Comparison of ENCODE assay signal across 8 cellular contexts in the genomic region with DNA sequence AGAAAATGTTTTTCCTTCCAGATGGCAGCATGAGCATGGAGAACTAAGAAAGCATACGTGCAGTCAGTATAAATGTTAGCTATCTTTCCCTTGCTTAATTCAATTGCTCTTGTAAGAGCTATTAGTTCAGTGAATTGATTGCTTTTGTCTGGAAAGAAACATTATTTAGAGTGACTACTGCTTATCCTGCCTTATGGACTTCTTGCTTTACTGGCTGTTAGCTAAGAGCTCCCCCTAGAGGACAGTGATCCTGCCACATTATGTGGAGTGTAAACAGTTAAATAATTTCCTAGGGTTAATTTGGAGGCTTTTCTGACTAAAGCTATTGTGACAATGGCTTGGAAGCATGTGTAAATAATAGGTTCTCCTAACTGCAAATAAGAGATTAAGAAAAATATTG.
DNase-seq lines count a peak whose midpoint lies in the region; ATAC-seq, FAIRE-seq and TF ChIP-seq lines count a peak whose summit lies in the region.

No MANE protein-coding gene starts in this region.

- FAIRE-seq in urothelium cell line (lab: Jason Lieb, UNC) = no peak

- in situ Hi-C loops in astrocyte of the spinal cord (cut with HindIII; ENCODE audit: low sequenced_read_pairs) = no loop called here

- TF ChIP-seq EP300 in stomach (IDR thresholded peaks at IDR 0.05) = no peak

- TF ChIP-seq POLR2A in stomach (IDR thresholded peaks at IDR 0.05) = no peak

- H3K4me1 ChIP-seq in psoas muscle = no peaks in the 10 kb centered on the region
- H3K4me1 ChIP-seq in stomach = no peaks in the 10 kb centered on the region

- H3K27ac ChIP-seq in psoas muscle = no peak overlapping the region
- no peak overlapping the region for H3K27ac ChIP-seq in stomach

- no peak for ATAC-seq in psoas muscle
- no peak for ATAC-seq in GM18870 (IDR thresholded peaks at IDR 0.05; ENCODE audit: unreplicated experiment)

- H3K27me3 ChIP-seq in psoas muscle (ENCODE audit: insufficient read depth in 3 of 3, low read length in 2 of 3) (peaks cover 0 to 6% (median 0%) of the 10 kb centered on the region in 3 donors), stomach (peaks cover 0 to 8% (median 0%) of the 10 kb centered on the region in 3 donors)

- intact Hi-C loops in psoas muscle (cut with DNase I) (no loop called here), stomach (cut with DNase I; ENCODE audit: low total_unique reads) (no loop called here)

- WGBS in psoas muscle, 3 donors = 61 to 87% (median 78%) methylated on average over 1 of the region's 1 CpG
- 58 to 81% (median 63%) methylated on average over 1 of the region's 1 CpG for WGBS in stomach, 5 donors

- H3K4me3 ChIP-seq in astrocyte of the spinal cord (ENCODE audit: low read depth, low read length) (no peak overlapping the region), psoas muscle (no peak overlapping the region), stomach (no peak overlapping the region)

- H3K36me3 ChIP-seq in psoas muscle (ENCODE audit: insufficient read depth in 1 of 2, low read depth in 1 of 2) = no peaks in the 10 kb centered on the region
- H3K36me3 ChIP-seq in stomach = no peaks in the 10 kb centered on the region

- H3K9me3 ChIP-seq in psoas muscle (no peaks in the 10 kb centered on the region), stomach (no peaks in the 10 kb centered on the region)

- TF ChIP-seq CTCF in astrocyte of the spinal cord (IDR thresholded peaks at IDR 0.05; ENCODE audit: low read depth, low read length) (peak; percentile 62), psoas muscle (IDR thresholded peaks at IDR 0.05) (peak; percentile 28), stomach (IDR thresholded peaks at IDR 0.05) (peak in 1 of 7 experiments; percentile 7)

- DNase-seq in activated CD4-positive, alpha-beta T cell treated with anti-CD3 and anti-CD28 coated beads for 48 hours = peak; percentile 3
- no peak for DNase-seq in activated CD4-positive, alpha-beta T cell treated with anti-CD3 and anti-CD28 coated beads for 1 hour
- peak; percentile 14 for DNase-seq in NCI-H146 (lab: John Stamatoyannopoulos, UW)
- peak; percentile 58 for DNase-seq in astrocyte of the spinal cord (ENCODE audit: low read depth, low spot score)
- DNase-seq in psoas muscle = no peak
- no peak for DNase-seq in stomach
- DNase-seq in urothelium cell line (ENCODE audit: low spot score) = no peak

Comparison
In these comparisons a context has a peak if more than half of its experiments do, and no peak if none do; other contexts are left out.
1. DNase-seq: peak in activated CD4-positive, alpha-beta T cell treated with anti-CD3 and anti-CD28 coated beads for 48 hours (single experiment), NCI-H146 (single experiment) and astrocyte of the spinal cord (single experiment); none in activated CD4-positive, alpha-beta T cell treated with anti-CD3 and anti-CD28 coated beads for 1 hour (single experiment), psoas muscle (0 of 2), stomach (single experiment) and urothelium cell line (single experiment).